1 cellular context compared by ENCODE assay signal in the genomic region with DNA sequence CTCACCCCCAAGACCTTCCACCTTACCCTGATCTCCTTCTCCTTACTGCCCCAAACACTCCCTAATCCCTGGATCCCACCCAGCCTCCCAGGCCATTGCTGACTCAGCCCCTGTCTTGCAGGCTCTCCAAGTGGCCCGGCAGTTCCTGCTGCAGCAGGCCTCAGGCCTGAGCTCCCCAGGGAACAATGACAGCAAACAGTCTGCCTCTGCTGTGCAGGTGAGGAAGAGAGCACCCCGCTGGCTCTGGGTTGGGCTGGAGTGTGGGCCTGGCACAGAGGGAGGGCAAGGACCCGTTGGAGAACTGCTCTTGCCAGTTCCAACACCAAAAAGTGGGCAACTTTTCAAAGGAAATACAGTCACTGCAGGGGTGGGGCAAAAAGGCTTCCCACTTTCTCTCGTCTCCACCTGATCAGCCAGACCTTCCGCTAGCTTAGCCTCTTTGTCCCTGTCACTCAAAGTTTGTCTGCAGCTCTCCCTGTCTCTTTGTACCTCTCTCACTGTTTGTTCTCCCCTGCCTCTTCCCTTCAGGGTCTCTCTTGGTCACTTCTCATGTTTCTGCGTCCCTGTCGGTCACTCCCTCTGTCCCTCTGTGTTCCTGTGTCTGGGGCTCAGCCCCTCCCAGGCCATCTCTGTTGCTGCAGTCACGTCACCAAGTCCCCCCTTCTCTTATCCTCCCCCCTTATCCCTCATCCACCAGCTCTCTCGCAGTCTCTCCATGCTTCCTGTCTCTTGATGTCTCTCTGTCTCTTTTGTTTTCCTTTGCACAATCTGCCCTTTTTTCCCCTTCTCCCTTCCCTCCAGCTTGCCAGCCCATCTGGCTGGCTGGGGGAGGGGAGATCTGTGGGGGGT.
A peak's percentile ranks its signal among the peaks of the same experiment; 100 is the strongest.
TF ChIP-seq lines count a peak whose summit lies in the region.

No MANE protein-coding gene starts in this region.

TF ChIP-seq in HEK293, 187 proteins besides CTCF, POLR2A, EP300 and RAD21 (continued from another document):
- TF ChIP-seq, protein P1, sequence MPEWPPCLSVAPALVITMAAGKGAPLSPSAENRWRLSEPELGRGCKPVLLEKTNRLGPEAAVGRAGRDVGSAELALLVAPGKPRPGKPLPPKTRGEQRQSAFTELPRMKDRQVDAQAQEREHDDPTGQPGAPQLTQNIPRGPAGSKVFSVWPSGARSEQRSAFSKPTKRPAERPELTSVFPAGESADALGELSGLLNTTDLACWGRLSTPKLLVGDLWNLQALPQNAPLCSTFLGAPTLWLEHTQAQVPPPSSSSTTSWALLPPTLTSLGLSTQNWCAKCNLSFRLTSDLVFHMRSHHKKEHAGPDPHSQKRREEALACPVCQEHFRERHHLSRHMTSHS (tag by site-specific recombination; IDR thresholded peaks at IDR 0.05), result no peak
- TF ChIP-seq IKZF3 (tag by site-specific recombination; IDR thresholded peaks at IDR 0.05) (peak; percentile 79), MEIS1 (CRISPR knock-in tag; IDR thresholded peaks at IDR 0.05; ENCODE audit: borderline replicate concordance) (peak; percentile 76; the same call in 1 of the 2 replicates), ZFP3 (tag by site-specific recombination; IDR thresholded peaks at IDR 0.05; ENCODE audit: low read depth) (no peak), ZNF561 (tag by site-specific recombination; IDR thresholded peaks at IDR 0.05; ENCODE audit: borderline replicate concordance) (no peak), ZNF175 (tag by site-specific recombination; IDR thresholded peaks at IDR 0.05) (no peak), ZNF549 (tag by site-specific recombination; IDR thresholded peaks at IDR 0.05) (no peak)
- TF ChIP-seq, protein P2, sequence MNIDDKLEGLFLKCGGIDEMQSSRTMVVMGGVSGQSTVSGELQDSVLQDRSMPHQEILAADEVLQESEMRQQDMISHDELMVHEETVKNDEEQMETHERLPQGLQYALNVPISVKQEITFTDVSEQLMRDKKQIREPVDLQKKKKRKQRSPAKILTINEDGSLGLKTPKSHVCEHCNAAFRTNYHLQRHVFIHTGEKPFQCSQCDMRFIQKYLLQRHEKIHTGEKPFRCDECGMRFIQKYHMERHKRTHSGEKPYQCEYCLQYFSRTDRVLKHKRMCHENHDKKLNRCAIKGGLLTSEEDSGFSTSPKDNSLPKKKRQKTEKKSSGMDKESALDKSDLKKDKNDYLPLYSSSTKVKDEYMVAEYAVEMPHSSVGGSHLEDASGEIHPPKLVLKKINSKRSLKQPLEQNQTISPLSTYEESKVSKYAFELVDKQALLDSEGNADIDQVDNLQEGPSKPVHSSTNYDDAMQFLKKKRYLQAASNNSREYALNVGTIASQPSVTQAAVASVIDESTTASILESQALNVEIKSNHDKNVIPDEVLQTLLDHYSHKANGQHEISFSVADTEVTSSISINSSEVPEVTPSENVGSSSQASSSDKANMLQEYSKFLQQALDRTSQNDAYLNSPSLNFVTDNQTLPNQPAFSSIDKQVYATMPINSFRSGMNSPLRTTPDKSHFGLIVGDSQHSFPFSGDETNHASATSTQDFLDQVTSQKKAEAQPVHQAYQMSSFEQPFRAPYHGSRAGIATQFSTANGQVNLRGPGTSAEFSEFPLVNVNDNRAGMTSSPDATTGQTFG (tag by site-specific recombination; IDR thresholded peaks at IDR 0.05; ENCODE audit: borderline replicate concordance), result no peak
- TF ChIP-seq, protein P3, sequence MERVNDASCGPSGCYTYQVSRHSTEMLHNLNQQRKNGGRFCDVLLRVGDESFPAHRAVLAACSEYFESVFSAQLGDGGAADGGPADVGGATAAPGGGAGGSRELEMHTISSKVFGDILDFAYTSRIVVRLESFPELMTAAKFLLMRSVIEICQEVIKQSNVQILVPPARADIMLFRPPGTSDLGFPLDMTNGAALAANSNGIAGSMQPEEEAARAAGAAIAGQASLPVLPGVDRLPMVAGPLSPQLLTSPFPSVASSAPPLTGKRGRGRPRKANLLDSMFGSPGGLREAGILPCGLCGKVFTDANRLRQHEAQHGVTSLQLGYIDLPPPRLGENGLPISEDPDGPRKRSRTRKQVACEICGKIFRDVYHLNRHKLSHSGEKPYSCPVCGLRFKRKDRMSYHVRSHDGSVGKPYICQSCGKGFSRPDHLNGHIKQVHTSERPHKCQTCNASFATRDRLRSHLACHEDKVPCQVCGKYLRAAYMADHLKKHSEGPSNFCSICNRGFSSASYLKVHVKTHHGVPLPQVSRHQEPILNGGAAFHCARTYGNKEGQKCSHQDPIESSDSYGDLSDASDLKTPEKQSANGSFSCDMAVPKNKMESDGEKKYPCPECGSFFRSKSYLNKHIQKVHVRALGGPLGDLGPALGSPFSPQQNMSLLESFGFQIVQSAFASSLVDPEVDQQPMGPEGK (tag by site-specific recombination; IDR thresholded peaks at IDR 0.05), result peak; percentile 71
- TF ChIP-seq, protein P4, sequence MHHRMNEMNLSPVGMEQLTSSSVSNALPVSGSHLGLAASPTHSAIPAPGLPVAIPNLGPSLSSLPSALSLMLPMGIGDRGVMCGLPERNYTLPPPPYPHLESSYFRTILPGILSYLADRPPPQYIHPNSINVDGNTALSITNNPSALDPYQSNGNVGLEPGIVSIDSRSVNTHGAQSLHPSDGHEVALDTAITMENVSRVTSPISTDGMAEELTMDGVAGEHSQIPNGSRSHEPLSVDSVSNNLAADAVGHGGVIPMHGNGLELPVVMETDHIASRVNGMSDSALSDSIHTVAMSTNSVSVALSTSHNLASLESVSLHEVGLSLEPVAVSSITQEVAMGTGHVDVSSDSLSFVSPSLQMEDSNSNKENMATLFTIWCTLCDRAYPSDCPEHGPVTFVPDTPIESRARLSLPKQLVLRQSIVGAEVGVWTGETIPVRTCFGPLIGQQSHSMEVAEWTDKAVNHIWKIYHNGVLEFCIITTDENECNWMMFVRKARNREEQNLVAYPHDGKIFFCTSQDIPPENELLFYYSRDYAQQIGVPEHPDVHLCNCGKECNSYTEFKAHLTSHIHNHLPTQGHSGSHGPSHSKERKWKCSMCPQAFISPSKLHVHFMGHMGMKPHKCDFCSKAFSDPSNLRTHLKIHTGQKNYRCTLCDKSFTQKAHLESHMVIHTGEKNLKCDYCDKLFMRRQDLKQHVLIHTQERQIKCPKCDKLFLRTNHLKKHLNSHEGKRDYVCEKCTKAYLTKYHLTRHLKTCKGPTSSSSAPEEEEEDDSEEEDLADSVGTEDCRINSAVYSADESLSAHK (tag by site-specific recombination; IDR thresholded peaks at IDR 0.05), result no peak
- TF ChIP-seq, protein P5, sequence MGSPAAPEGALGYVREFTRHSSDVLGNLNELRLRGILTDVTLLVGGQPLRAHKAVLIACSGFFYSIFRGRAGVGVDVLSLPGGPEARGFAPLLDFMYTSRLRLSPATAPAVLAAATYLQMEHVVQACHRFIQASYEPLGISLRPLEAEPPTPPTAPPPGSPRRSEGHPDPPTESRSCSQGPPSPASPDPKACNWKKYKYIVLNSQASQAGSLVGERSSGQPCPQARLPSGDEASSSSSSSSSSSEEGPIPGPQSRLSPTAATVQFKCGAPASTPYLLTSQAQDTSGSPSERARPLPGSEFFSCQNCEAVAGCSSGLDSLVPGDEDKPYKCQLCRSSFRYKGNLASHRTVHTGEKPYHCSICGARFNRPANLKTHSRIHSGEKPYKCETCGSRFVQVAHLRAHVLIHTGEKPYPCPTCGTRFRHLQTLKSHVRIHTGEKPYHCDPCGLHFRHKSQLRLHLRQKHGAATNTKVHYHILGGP (tag by site-specific recombination; IDR thresholded peaks at IDR 0.05), result no peak
- TF ChIP-seq, protein P6, sequence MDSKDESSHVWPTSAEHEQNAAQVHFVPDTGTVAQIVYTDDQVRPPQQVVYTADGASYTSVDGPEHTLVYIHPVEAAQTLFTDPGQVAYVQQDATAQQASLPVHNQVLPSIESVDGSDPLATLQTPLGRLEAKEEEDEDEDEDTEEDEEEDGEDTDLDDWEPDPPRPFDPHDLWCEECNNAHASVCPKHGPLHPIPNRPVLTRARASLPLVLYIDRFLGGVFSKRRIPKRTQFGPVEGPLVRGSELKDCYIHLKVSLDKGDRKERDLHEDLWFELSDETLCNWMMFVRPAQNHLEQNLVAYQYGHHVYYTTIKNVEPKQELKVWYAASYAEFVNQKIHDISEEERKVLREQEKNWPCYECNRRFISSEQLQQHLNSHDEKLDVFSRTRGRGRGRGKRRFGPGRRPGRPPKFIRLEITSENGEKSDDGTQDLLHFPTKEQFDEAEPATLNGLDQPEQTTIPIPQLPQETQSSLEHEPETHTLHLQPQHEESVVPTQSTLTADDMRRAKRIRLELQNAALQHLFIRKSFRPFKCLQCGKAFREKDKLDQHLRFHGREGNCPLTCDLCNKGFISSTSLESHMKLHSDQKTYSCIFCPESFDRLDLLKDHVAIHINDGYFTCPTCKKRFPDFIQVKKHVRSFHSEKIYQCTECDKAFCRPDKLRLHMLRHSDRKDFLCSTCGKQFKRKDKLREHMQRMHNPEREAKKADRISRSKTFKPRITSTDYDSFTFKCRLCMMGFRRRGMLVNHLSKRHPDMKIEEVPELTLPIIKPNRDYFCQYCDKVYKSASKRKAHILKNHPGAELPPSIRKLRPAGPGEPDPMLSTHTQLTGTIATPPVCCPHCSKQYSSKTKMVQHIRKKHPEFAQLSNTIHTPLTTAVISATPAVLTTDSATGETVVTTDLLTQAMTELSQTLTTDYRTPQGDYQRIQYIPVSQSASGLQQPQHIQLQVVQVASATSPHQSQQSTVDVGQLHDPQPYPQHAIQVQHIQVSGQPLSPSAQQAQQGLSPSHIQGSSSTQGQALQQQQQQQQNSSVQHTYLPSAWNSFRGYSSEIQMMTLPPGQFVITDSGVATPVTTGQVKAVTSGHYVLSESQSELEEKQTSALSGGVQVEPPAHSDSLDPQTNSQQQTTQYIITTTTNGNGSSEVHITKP (tag by site-specific recombination; IDR thresholded peaks at IDR 0.05), result peak; percentile 59
